Comparison of ENCODE assay signal across 9 cellular contexts in genomic region chr1:74767490-74767889, GRCh38. TPM values are rescaled to one million over a fixed set of nuclear protein-coding genes. Genes with fewer than 3 reads are reported as not detected.
DNase-seq lines count a peak whose midpoint lies in the region; ATAC-seq and TF ChIP-seq lines count a peak whose summit lies in the region.
"Had no signal": no experiment of that assay in that cellular context is flagged by ENCODE, and none has a peak within 500 bp of the region (broad histone marks: within the 10 kb centered on the region; RNA-seq: fewer than 3 reads in every experiment).

No MANE protein-coding gene starts in this region.

- TF ChIP-seq CTCF in WI38 (IDR thresholded peaks at IDR 0.05; ENCODE audit: low read depth, low read length) = 0 out of 2 replicates have a peak, but pooled peaks have one; percentile 19
- TF ChIP-seq CTCF in neural crest cell (conservative IDR thresholded peaks at IDR 0.05) = peak; percentile 38
- TF ChIP-seq CTCF in lower lobe of right lung (IDR thresholded peaks at IDR 0.05) = no peak

- no peaks in the 10 kb centered on the region for H3K4me1 ChIP-seq in lower lobe of right lung
- H3K4me1 ChIP-seq in effector memory CD4-positive, alpha-beta T cell (ENCODE audit: control insufficient read depth, insufficient read depth, low read length, poor library complexity, severe bottlenecking) = peaks cover 3% of the 10 kb centered on the region

- H3K36me3 ChIP-seq in lower lobe of right lung = peaks cover 29% of the 10 kb centered on the region
- no peaks in the 10 kb centered on the region for H3K36me3 ChIP-seq in effector memory CD4-positive, alpha-beta T cell (ENCODE audit: control insufficient read depth, insufficient read depth, low read length)

- no peaks in the 10 kb centered on the region for H3K9me3 ChIP-seq in lower lobe of right lung
- H3K9me3 ChIP-seq in effector memory CD4-positive, alpha-beta T cell (ENCODE audit: control insufficient read depth, low read length) = no peaks in the 10 kb centered on the region

- H3K4me1 Mint-ChIP-seq in neural crest cell = no peaks in the 10 kb centered on the region

- intact Hi-C loops in lower lobe of right lung (cut with DNase I) = no loop called here

- peaks cover 6% of the 10 kb centered on the region for H3K27me3 Mint-ChIP-seq in neural crest cell (ENCODE audit: low read depth)

- H3K27me3 ChIP-seq in lower lobe of right lung (ENCODE audit: low read depth) = no peaks in the 10 kb centered on the region
- H3K27me3 ChIP-seq in effector memory CD4-positive, alpha-beta T cell (replicated peaks; ENCODE audit: control insufficient read depth, insufficient read depth, low read length, poor library complexity, severe bottlenecking) = peaks cover under 1% of the 10 kb centered on the region

- H3K9me3 Mint-ChIP-seq in neural crest cell = no peaks in the 10 kb centered on the region

- H3K27ac ChIP-seq in lower lobe of right lung = no peak overlapping the region
- H3K27ac ChIP-seq in effector memory CD4-positive, alpha-beta T cell (ENCODE audit: insufficient read depth, low read length, poor library complexity, severe bottlenecking) = no peak overlapping the region

- DNase-seq in DMS53 (lab: John Stamatoyannopoulos, UW) (peak; percentile 60), DMS53 treated with DMSO at 0.1 percent for 48 hours (lab: John Stamatoyannopoulos, UW; ENCODE audit: unreplicated experiment) (no peak), neural crest cell (ENCODE audit: low read depth, low spot score) (no peak), lower lobe of right lung (no peak), NCI-H2081 treated with DMSO at 0.1 percent for 48 hours (lab: John Stamatoyannopoulos, UW) (no peak)
- no peak for DNase-seq in effector memory CD4-positive, alpha-beta T cell
- DNase-seq: activated CD4-positive, alpha-beta T cell treated with anti-CD3 and anti-CD28 coated beads, Interleukin-2, amount 50 U/mL, for 4 hours had no signal

- no peak overlapping the region for H3K27ac Mint-ChIP-seq in neural crest cell (ENCODE audit: unreplicated experiment)

- ATAC-seq in HG03342 (IDR thresholded peaks at IDR 0.05; ENCODE audit: unreplicated experiment) (peak; percentile 45), lower lobe of right lung (no peak)

- no peaks in the 10 kb centered on the region for H3K36me3 Mint-ChIP-seq in neural crest cell (ENCODE audit: low read depth)

- H3K4me3 ChIP-seq in WI38 (ENCODE audit: low read depth, low read length) (no peak overlapping the region), lower lobe of right lung (no peak overlapping the region)
- no peak overlapping the region for H3K4me3 ChIP-seq in effector memory CD4-positive, alpha-beta T cell (ENCODE audit: insufficient read depth, low read depth, low read length, poor library complexity, severe bottlenecking)

- H3K4me3 Mint-ChIP-seq in neural crest cell = no peak overlapping the region

RNA-seq across cellular contexts. Expression of gene TYW3, which starts 34.5 kb away (rescaled TPM):
- total RNA-seq in neural crest cell = 6.8 and 7.9 TPM in 2 replicates
- total RNA-seq in lower lobe of right lung = 21.6 TPM

RNA-seq across cellular contexts. Expression of gene CRYZ, which starts 34.6 kb away (rescaled TPM):
- total RNA-seq in neural crest cell = 12.5 and 12.8 TPM in 2 replicates
- total RNA-seq in lower lobe of right lung = 34.8 TPM
